ENCODE assay signal across 15 cellular contexts in the genomic region with DNA sequence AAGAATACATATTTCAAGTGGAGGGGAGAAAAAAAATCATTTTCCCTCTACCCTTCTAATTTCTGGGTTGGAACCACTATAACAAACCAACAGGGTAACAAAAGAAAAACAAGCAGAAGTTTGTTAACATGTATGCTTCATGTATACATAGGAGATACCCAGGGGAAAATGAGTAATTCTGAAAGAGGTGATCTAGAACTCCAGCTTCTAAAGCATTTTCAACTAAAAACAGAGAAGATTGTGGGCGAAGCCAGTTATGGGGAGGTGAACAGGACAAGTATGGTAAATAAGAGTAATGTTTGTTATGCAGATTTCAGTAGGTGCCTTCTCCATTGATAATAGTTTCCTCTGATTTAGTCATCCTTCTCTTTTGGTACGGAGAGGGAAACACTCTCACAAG. TPM values are rescaled to one million over a fixed set of nuclear protein-coding genes. Genes with fewer than 3 reads are reported as not detected.
DNase-seq lines count a peak whose midpoint lies in the region; ATAC-seq, FAIRE-seq and TF ChIP-seq lines count a peak whose summit lies in the region.
"Had no signal": no experiment of that assay in that cellular context is flagged by ENCODE, and none has a peak within 500 bp of the region (broad histone marks: within the 10 kb centered on the region; RNA-seq: fewer than 3 reads in every experiment).

No MANE protein-coding gene starts in this region.

- peak; percentile 58 for FAIRE-seq in H54 (lab: Jason Lieb, UNC)
- FAIRE-seq: A549, TTC549 had no signal

- H2BK5ac ChIP-seq in IMR-90 (ENCODE audit: low read depth, low read length, poor library complexity, severe bottlenecking), result peak overlapping the region; percentile 70

- no TSS peak for BruUV-seq in IMR-90 (replicated peaks; lab: Mats Ljungman, UMichigan)

- peaks cover 0 to 26% of the 10 kb centered on the region in 2 experiments for H3K79me1 ChIP-seq in IMR-90 (ENCODE audit: low read depth in 1 of 2, low read length in 2 of 2)

- H3K4me3 Mint-ChIP-seq in activated CD8-positive, alpha-beta T cell treated with anti-CD3 and anti-CD28 coated beads for 36 hours, result no peak overlapping the region
- no peak overlapping the region for H3K4me3 Mint-ChIP-seq in activated CD8-positive, alpha-beta T cell treated with anti-CD3 and anti-CD28 coated beads, Interleukin-2, amount 10 ng/mL, durations not matched to agents 7 days and 5 days
- no peak overlapping the region for H3K4me3 Mint-ChIP-seq in stimulated activated effector memory CD8-positive, alpha-beta T cell treated with anti-CD3 and anti-CD28 coated beads, Interleukin-12 subunit alpha, Interleukin-12 subunit beta, amount 100 ng/mL, for 72 hours

- DNase-seq in activated CD8-positive, alpha-beta T cell treated with anti-CD3 and anti-CD28 coated beads for 36 hours, result no peak
- no peak for DNase-seq in activated CD8-positive, alpha-beta T cell treated with anti-CD3 and anti-CD28 coated beads, Interleukin-2, amount 10 ng/mL, durations not matched to agents 7 days and 5 days
- DNase-seq in H54 (ENCODE audit: insufficient read length, low spot score) (no peak), IMR-90 (no peak), NCI-H748 (lab: John Stamatoyannopoulos, UW; ENCODE audit: unreplicated experiment) (no peak), Peyer's patch (no peak)
- DNase-seq in stimulated activated effector memory CD8-positive, alpha-beta T cell treated with anti-CD3 and anti-CD28 coated beads, Interleukin-12 subunit alpha, Interleukin-12 subunit beta, amount 100 ng/mL, for 72 hours (ENCODE audit: low spot score in 2 of 2), result no peak
- DNase-seq: DMS153; KBM-7; RPMI8226; stimulated activated CD4-positive, alpha-beta T cell treated with anti-CD3 and anti-CD28 coated beads, Interleukin-15, amount 100 ng/mL, for 24 hours had no signal

- H3K4me1 ChIP-seq in IMR-90 (ENCODE audit: control insufficient read depth, insufficient read depth, low read length), result peaks cover 12% of the 10 kb centered on the region
- H3K4me1 ChIP-seq in Peyer's patch, result no peaks in the 10 kb centered on the region

- no peak overlapping the region for H2AK5ac ChIP-seq in IMR-90 (ENCODE audit: low read depth, low read length)

- no peak overlapping the region for H3K4ac ChIP-seq in IMR-90 (ENCODE audit: low read depth, low read length)

- peak overlapping the region; percentile 9 for H3K27ac Mint-ChIP-seq in activated CD8-positive, alpha-beta T cell treated with anti-CD3 and anti-CD28 coated beads for 36 hours
- no peak overlapping the region for H3K27ac Mint-ChIP-seq in activated CD8-positive, alpha-beta T cell treated with anti-CD3 and anti-CD28 coated beads, Interleukin-2, amount 10 ng/mL, durations not matched to agents 7 days and 5 days
- peak overlapping the region; percentile 13 for H3K27ac Mint-ChIP-seq in stimulated activated effector memory CD8-positive, alpha-beta T cell treated with anti-CD3 and anti-CD28 coated beads, Interleukin-12 subunit alpha, Interleukin-12 subunit beta, amount 100 ng/mL, for 72 hours

- H3K56ac ChIP-seq in IMR-90 (ENCODE audit: extremely low read depth, insufficient read depth, low read length), result no peak overlapping the region

- H3K4me2 ChIP-seq in IMR-90 (ENCODE audit: low read depth, low read length), result no peak overlapping the region
- H3K4me2 ChIP-seq: A549 had no signal

- no peaks in the 10 kb centered on the region for H3K36me3 ChIP-seq in IMR-90 (ENCODE audit: control insufficient read depth, insufficient read depth, low read length)
- no peaks in the 10 kb centered on the region for H3K36me3 ChIP-seq in Peyer's patch

- in situ Hi-C loops in IMR-90 (cut with MboI; ENCODE audit: low sequenced_read_pairs), result no loop called here

- no peaks in the 10 kb centered on the region for H4K20me1 ChIP-seq in IMR-90 (ENCODE audit: insufficient read depth, low read length)

- no peak overlapping the region for H3K4me3 ChIP-seq in IMR-90 (ENCODE audit: insufficient read depth, low read depth, low read length)
- no peak overlapping the region for H3K4me3 ChIP-seq in Peyer's patch
- H3K4me3 ChIP-seq: A549, gastroesophageal sphincter had no signal

- no peak overlapping the region for H3K14ac ChIP-seq in IMR-90 (replicated peaks; ENCODE audit: low read depth, low read length)

- no peak overlapping the region for H2AK9ac ChIP-seq in IMR-90 (replicated peaks; ENCODE audit: low read depth, low read length, poor library complexity)

- intact Hi-C loops in activated CD8-positive, alpha-beta T cell treated with anti-CD3 and anti-CD28 coated beads for 36 hours (cut with micrococcal nuclease), result no loop called here
- intact Hi-C loops in IMR-90 (cut with micrococcal nuclease), result no loop called here

- H2BK120ac ChIP-seq in IMR-90 (ENCODE audit: low read depth, low read length), result no peak overlapping the region

- H4K91ac ChIP-seq in IMR-90 (ENCODE audit: insufficient read depth, low read depth, low read length), result no peak overlapping the region

- peaks cover 11% of the 10 kb centered on the region; the same call in 1 of the 2 replicates for H3K9me1 ChIP-seq in IMR-90 (ENCODE audit: insufficient read depth, low read length)

- H3K27me3 ChIP-seq in IMR-90 (ENCODE audit: control insufficient read depth, insufficient read depth, low read length) (no peaks in the 10 kb centered on the region), Peyer's patch (no peaks in the 10 kb centered on the region)
- H3K27me3 ChIP-seq: gastroesophageal sphincter had no signal

- POLR2A ChIA-PET in activated CD8-positive, alpha-beta T cell treated with anti-CD3 and anti-CD28 coated beads for 36 hours (lab: Charles Lee), result no interaction called here
- POLR2A ChIA-PET in activated CD8-positive, alpha-beta T cell treated with anti-CD3 and anti-CD28 coated beads, Interleukin-2, amount 10 ng/mL, durations not matched to agents 7 days and 5 days (lab: Charles Lee), result no interaction called here
- POLR2A ChIA-PET in IMR-90 (lab: Charles Lee; ENCODE audit: unreplicated experiment), result no interaction called here

- dilution Hi-C loops in IMR-90 (cut with HindIII; ENCODE audit: low sequenced_read_pairs, unreplicated experiment), result no loop called here

- WGBS in IMR-90 (ENCODE audit: extremely low coverage in 2 of 2, insufficient read length in 1 of 2), 2 experiments, result no CpG with 5 or more reads among the region's 2 CpGs

- no peaks in the 10 kb centered on the region for H3K27me3 Mint-ChIP-seq in activated CD8-positive, alpha-beta T cell treated with anti-CD3 and anti-CD28 coated beads for 36 hours
- H3K27me3 Mint-ChIP-seq in activated CD8-positive, alpha-beta T cell treated with anti-CD3 and anti-CD28 coated beads, Interleukin-2, amount 10 ng/mL, durations not matched to agents 7 days and 5 days (ENCODE audit: low read depth), result no peaks in the 10 kb centered on the region

- no peak overlapping the region for H2AFZ ChIP-seq in IMR-90 (replicated peaks; ENCODE audit: low read length, poor library complexity)

- H3K18ac ChIP-seq in IMR-90 (ENCODE audit: low read depth, low read length), result no peak overlapping the region

- H2BK15ac ChIP-seq in IMR-90 (ENCODE audit: low read depth, low read length), result no peak overlapping the region

- no peak overlapping the region for H3K23ac ChIP-seq in IMR-90 (ENCODE audit: low read depth, low read length)

- TF ChIP-seq RAD21 in IMR-90 (IDR thresholded peaks at IDR 0.05; ENCODE audit: low read length), result no peak

- no peak for TF ChIP-seq CTCF in activated CD8-positive, alpha-beta T cell treated with anti-CD3 and anti-CD28 coated beads for 36 hours (IDR thresholded peaks at IDR 0.05)
- no peak for TF ChIP-seq CTCF in IMR-90 (conservative IDR thresholded peaks at IDR 0.05; ENCODE audit: low read depth, low read length)
- no peak for TF ChIP-seq CTCF in Peyer's patch (IDR thresholded peaks at IDR 0.05)

- TF ChIP-seq POLR2A in H54 (IDR thresholded peaks at IDR 0.05; ENCODE audit: low read depth, low read length), result no peak
- no peak for TF ChIP-seq POLR2A in IMR-90 (IDR thresholded peaks at IDR 0.05; ENCODE audit: low read depth, low read length)
- TF ChIP-seq POLR2A in Peyer's patch (IDR thresholded peaks at IDR 0.05), result no peak

- H3K9me3 Mint-ChIP-seq in activated CD8-positive, alpha-beta T cell treated with anti-CD3 and anti-CD28 coated beads for 36 hours, result no peaks in the 10 kb centered on the region
- no peaks in the 10 kb centered on the region for H3K9me3 Mint-ChIP-seq in activated CD8-positive, alpha-beta T cell treated with anti-CD3 and anti-CD28 coated beads, Interleukin-2, amount 10 ng/mL, durations not matched to agents 7 days and 5 days (ENCODE audit: insufficient read depth)
- no peaks in the 10 kb centered on the region for H3K9me3 Mint-ChIP-seq in stimulated activated effector memory CD8-positive, alpha-beta T cell treated with anti-CD3 and anti-CD28 coated beads, Interleukin-12 subunit alpha, Interleukin-12 subunit beta, amount 100 ng/mL, for 72 hours

- H3K9ac ChIP-seq in IMR-90 (ENCODE audit: low read depth, low read length), result no peak overlapping the region

- peaks cover 21% of the 10 kb centered on the region for H3K36me3 Mint-ChIP-seq in activated CD8-positive, alpha-beta T cell treated with anti-CD3 and anti-CD28 coated beads for 36 hours (ENCODE audit: low read depth)
- no peaks in the 10 kb centered on the region for H3K36me3 Mint-ChIP-seq in activated CD8-positive, alpha-beta T cell treated with anti-CD3 and anti-CD28 coated beads, Interleukin-2, amount 10 ng/mL, durations not matched to agents 7 days and 5 days (ENCODE audit: low read depth)
- H3K36me3 Mint-ChIP-seq in stimulated activated effector memory CD8-positive, alpha-beta T cell treated with anti-CD3 and anti-CD28 coated beads, Interleukin-12 subunit alpha, Interleukin-12 subunit beta, amount 100 ng/mL, for 72 hours, result peaks cover 23% of the 10 kb centered on the region

- H3K9me3 ChIP-seq in IMR-90 (ENCODE audit: control insufficient read depth, insufficient read depth, low read length) (no peaks in the 10 kb centered on the region), Peyer's patch (no peaks in the 10 kb centered on the region)
- H3K9me3 ChIP-seq: A549, gastroesophageal sphincter had no signal

- no peak overlapping the region for H4K5ac ChIP-seq in IMR-90 (ENCODE audit: low read depth, low read length)

- CTCF ChIA-PET in activated CD8-positive, alpha-beta T cell treated with anti-CD3 and anti-CD28 coated beads for 36 hours (lab: Charles Lee), result interaction anchor here (1.2 to 1.3 kb wide), 2 partner anchors 9 to 16 kb away, joined by 4 to 5 read pairs; partner anchors contain the start of gene FNTB
- CTCF ChIA-PET in activated CD8-positive, alpha-beta T cell treated with anti-CD3 and anti-CD28 coated beads, Interleukin-2, amount 10 ng/mL, durations not matched to agents 7 days and 5 days (lab: Charles Lee), result interaction anchor here (1.5 to 1.6 kb wide), 2 partner anchors 9 to 16 kb away, joined by 4 to 5 read pairs; no protein-coding TSS in a partner anchor
- CTCF ChIA-PET in IMR-90 (lab: Yijun Ruan, JAX), result interaction anchor here (0.6 to 1.2 kb wide), 2 partner anchors 17 to 197 kb away, joined by 3 to 4 read pairs; no protein-coding TSS in a partner anchor

- peaks cover 38% of the 10 kb centered on the region for H3K4me1 Mint-ChIP-seq in activated CD8-positive, alpha-beta T cell treated with anti-CD3 and anti-CD28 coated beads for 36 hours (ENCODE audit: low read depth)
- peaks cover 9% of the 10 kb centered on the region for H3K4me1 Mint-ChIP-seq in activated CD8-positive, alpha-beta T cell treated with anti-CD3 and anti-CD28 coated beads, Interleukin-2, amount 10 ng/mL, durations not matched to agents 7 days and 5 days (ENCODE audit: low read depth)
- H3K4me1 Mint-ChIP-seq in stimulated activated effector memory CD8-positive, alpha-beta T cell treated with anti-CD3 and anti-CD28 coated beads, Interleukin-12 subunit alpha, Interleukin-12 subunit beta, amount 100 ng/mL, for 72 hours, result peaks cover 39% of the 10 kb centered on the region

- H4K8ac ChIP-seq in IMR-90 (ENCODE audit: low read depth in 2 of 2, low read length in 2 of 2), result no peak overlapping the region; a peak in 1 of 4 replicates

- no peak overlapping the region for H2BK20ac ChIP-seq in IMR-90 (ENCODE audit: low read depth, low read length)

- no peak overlapping the region for H3K27ac ChIP-seq in IMR-90 (ENCODE audit: insufficient read depth, low read length)
- no peak overlapping the region for H3K27ac ChIP-seq in Peyer's patch
- H3K27ac ChIP-seq: A549 had no signal

- ATAC-seq in activated CD8-positive, alpha-beta T cell treated with anti-CD3 and anti-CD28 coated beads for 36 hours, result peak; percentile 40
- ATAC-seq in activated CD8-positive, alpha-beta T cell treated with anti-CD3 and anti-CD28 coated beads, Interleukin-2, amount 10 ng/mL, durations not matched to agents 7 days and 5 days, result no peak
- ATAC-seq in IMR-90 (ENCODE audit: low read depth), result no peak
- ATAC-seq in stimulated activated effector memory CD8-positive, alpha-beta T cell treated with anti-CD3 and anti-CD28 coated beads, Interleukin-12 subunit alpha, Interleukin-12 subunit beta, amount 100 ng/mL, for 72 hours, result peak; percentile 86
- ATAC-seq in GM19324 (IDR thresholded peaks at IDR 0.05; ENCODE audit: low FRiP score, unreplicated experiment), result no peak
- ATAC-seq: A549, gastroesophageal sphincter had no signal

RNA-seq across cellular contexts. Expression of gene FNTB, which starts 16.7 kb away (rescaled TPM):
- total RNA-seq in activated CD8-positive, alpha-beta T cell treated with anti-CD3 and anti-CD28 coated beads for 36 hours, result 10 to 100 TPM; 18.8 to 23.5 TPM
- 10 to 100 TPM; 17.9 to 18.8 TPM for total RNA-seq in activated CD8-positive, alpha-beta T cell treated with anti-CD3 and anti-CD28 coated beads, Interleukin-2, amount 10 ng/mL, durations not matched to agents 7 days and 5 days
- total RNA-seq in IMR-90 (2012; rRNA removed) (8.1 and 9.9 TPM in 2 replicates), Peyer's patch (10 to 100 TPM; 11.9 to 25.6 (median 17.6) TPM)
- 17.8 and 18.5 TPM in 2 replicates for polyA plus RNA-seq in IMR-90 (2012; rRNA removed)
- polyA plus RNA-seq in IMR-90 (2012; cell fraction: cytosol; rRNA removed), result 11.6 and 15.5 TPM in 2 replicates
- polyA plus RNA-seq in IMR-90 (2012; cell fraction: nucleus; rRNA removed; ENCODE audit: low replicate concordance), result 24.1 and 27.4 TPM in 2 replicates

RNA-seq across cellular contexts. Expression of gene RAB15, which starts 31.3 kb away (rescaled TPM):
- 1 to 10 TPM; 2.1 to 2.3 TPM for total RNA-seq in activated CD8-positive, alpha-beta T cell treated with anti-CD3 and anti-CD28 coated beads for 36 hours
- 1 to 10 TPM; 2.8 to 3.6 TPM for total RNA-seq in activated CD8-positive, alpha-beta T cell treated with anti-CD3 and anti-CD28 coated beads, Interleukin-2, amount 10 ng/mL, durations not matched to agents 7 days and 5 days
- total RNA-seq in IMR-90 (2012; rRNA removed) (3.3 and 3.4 TPM in 2 replicates), Peyer's patch (10 to 100 TPM; 17.4 to 29.8 (median 22.4) TPM)
- polyA plus RNA-seq in IMR-90 (2012; rRNA removed), result 7.0 and 7.8 TPM in 2 replicates
- 4.5 and 5.1 TPM in 2 replicates for polyA plus RNA-seq in IMR-90 (2012; cell fraction: cytosol; rRNA removed)
- polyA plus RNA-seq in IMR-90 (2012; cell fraction: nucleus; rRNA removed; ENCODE audit: low replicate concordance), result 15.7 and 20.4 TPM in 2 replicates

Comparison
In these comparisons a context has a peak if more than half of its experiments do, and no peak if none do; other contexts are left out.
1. ATAC-seq: peak in activated CD8-positive, alpha-beta T cell treated with anti-CD3 and anti-CD28 coated beads for 36 hours (single experiment) and stimulated activated effector memory CD8-positive, alpha-beta T cell treated with anti-CD3 and anti-CD28 coated beads, Interleukin-12 subunit alpha, Interleukin-12 subunit beta, amount 100 ng/mL, for 72 hours (single experiment); none in activated CD8-positive, alpha-beta T cell treated with anti-CD3 and anti-CD28 coated beads, Interleukin-2, amount 10 ng/mL, durations not matched to agents 7 days and 5 days (single experiment), IMR-90 (single experiment) and GM19324 (single experiment).